Comparison of ENCODE assay signal across 8 cellular contexts in genomic region chr17:5587431-5588032, GRCh38. TPM values are rescaled to one million over a fixed set of nuclear protein-coding genes. Genes with fewer than 3 reads are reported as not detected.
A peak's percentile ranks its signal among the peaks of the same experiment; 100 is the strongest.
DNase-seq lines count a peak whose midpoint lies in the region; ATAC-seq, FAIRE-seq and TF ChIP-seq lines count a peak whose summit lies in the region.

No MANE protein-coding gene starts in this region.

- in situ Hi-C loops in Panc1 (cut with HindIII; ENCODE audit: low pct_unique_long_range_greater_than_20kb, low sequenced_read_pairs) = no loop called here

- BruUV-seq in Panc1 (replicated peaks; lab: Mats Ljungman, UMichigan) = no TSS peak

- H3K36me3 ChIP-seq in Panc1 (ENCODE audit: control insufficient read depth, insufficient read depth, low read length) (no peaks in the 10 kb centered on the region), hepatocyte (replicated peaks; ENCODE audit: insufficient read depth, low read depth) (no peaks in the 10 kb centered on the region), small intestine (ENCODE audit: control insufficient read depth in 2 of 2, insufficient read depth in 2 of 2, low read length in 2 of 2) (no peaks in the 10 kb centered on the region)

- H3K79me2 ChIP-seq in hepatocyte = no peaks in the 10 kb centered on the region

- POLR2A ChIA-PET in Panc1 (lab: Charles Lee) = no interaction called here
- POLR2A ChIA-PET in activated naive CD8-positive, alpha-beta T cell treated with anti-CD3 and anti-CD28 coated beads, Interleukin-2, amount 10 ng/mL, durations not matched to agents 7 days and 5 days (lab: Charles Lee) = no interaction called here

- no peaks in the 10 kb centered on the region for H3K9me3 Mint-ChIP-seq in activated naive CD8-positive, alpha-beta T cell treated with anti-CD3 and anti-CD28 coated beads, Interleukin-2, amount 10 ng/mL, durations not matched to agents 7 days and 5 days

- H3K4me3 ChIP-seq in Jurkat, Clone E6-1 (ENCODE audit: low read length) = no peak overlapping the region
- no peak overlapping the region for H3K4me3 ChIP-seq in Panc1 (ENCODE audit: low read depth in 2 of 2, low read length in 2 of 2)
- H3K4me3 ChIP-seq in hepatocyte = no peak overlapping the region
- no peak overlapping the region for H3K4me3 ChIP-seq in small intestine (ENCODE audit: low read depth in 1 of 2, low read length in 2 of 2)

- H3K27ac ChIP-seq in Panc1 (ENCODE audit: low read length) = no peak overlapping the region
- H3K27ac ChIP-seq in hepatocyte = no peak overlapping the region
- H3K27ac ChIP-seq in small intestine (ENCODE audit: low read depth in 1 of 2, low read length in 1 of 2) = no peak overlapping the region

- WGBS in hepatocyte (ENCODE audit: low lambda C conversion rate, missing lambda C conversion rate) = 34% methylated on average over 6 of the region's 6 CpGs
- WGBS in small intestine, 3 donors = 22 to 36% (median 30%) methylated on average over 6 of the region's 6 CpGs

- ATAC-seq in Panc1 (peak; percentile 84), GM18519 (IDR thresholded peaks at IDR 0.05; ENCODE audit: low FRiP score, unreplicated experiment) (no peak), HG02642 (IDR thresholded peaks at IDR 0.05; ENCODE audit: poor library complexity, unreplicated experiment) (no peak)
- no peak for ATAC-seq in activated naive CD8-positive, alpha-beta T cell treated with anti-CD3 and anti-CD28 coated beads, Interleukin-2, amount 10 ng/mL, durations not matched to agents 7 days and 5 days (ENCODE audit: low read depth)

- no peak overlapping the region for H3K4me3 Mint-ChIP-seq in activated naive CD8-positive, alpha-beta T cell treated with anti-CD3 and anti-CD28 coated beads, Interleukin-2, amount 10 ng/mL, durations not matched to agents 7 days and 5 days

- CTCF ChIA-PET in Panc1 (lab: Charles Lee) = no interaction called here

- H3K36me3 Mint-ChIP-seq in activated naive CD8-positive, alpha-beta T cell treated with anti-CD3 and anti-CD28 coated beads, Interleukin-2, amount 10 ng/mL, durations not matched to agents 7 days and 5 days = peaks cover 6% of the 10 kb centered on the region

- H3K4me1 Mint-ChIP-seq in activated naive CD8-positive, alpha-beta T cell treated with anti-CD3 and anti-CD28 coated beads, Interleukin-2, amount 10 ng/mL, durations not matched to agents 7 days and 5 days = peaks cover 21% of the 10 kb centered on the region

- peak overlapping the region; percentile 49 for H3K27ac Mint-ChIP-seq in activated naive CD8-positive, alpha-beta T cell treated with anti-CD3 and anti-CD28 coated beads, Interleukin-2, amount 10 ng/mL, durations not matched to agents 7 days and 5 days

- H4K20me1 ChIP-seq in hepatocyte (ENCODE audit: insufficient read depth, poor library complexity, severe bottlenecking) = no peaks in the 10 kb centered on the region

- H3K4me1 ChIP-seq in Panc1 (ENCODE audit: control insufficient read depth, insufficient read depth, low read length) = no peaks in the 10 kb centered on the region
- no peaks in the 10 kb centered on the region for H3K4me1 ChIP-seq in hepatocyte (ENCODE audit: insufficient read depth)
- H3K4me1 ChIP-seq in small intestine (ENCODE audit: control insufficient read depth in 2 of 2, insufficient read depth in 1 of 2, low read depth in 1 of 2, low read length in 1 of 2) = peaks cover 0 to 5% of the 10 kb centered on the region in 2 donors

- no peak for FAIRE-seq in small intestine (lab: Jason Lieb, UNC)

- peak; percentile 86 for TF ChIP-seq CTCF in Panc1 (IDR thresholded peaks at IDR 0.05)
- TF ChIP-seq CTCF in hepatocyte (IDR thresholded peaks at IDR 0.05; ENCODE audit: poor library complexity) = peak; percentile 95

- peak; percentile 80 for DNase-seq in EH (ENCODE audit: low read depth)
- DNase-seq in Jurkat, Clone E6-1 (ENCODE audit: low read depth, low spot score) = peak; percentile 72
- no peak for DNase-seq in Panc1 (ENCODE audit: low read depth, low spot score)
- DNase-seq in activated naive CD8-positive, alpha-beta T cell treated with anti-CD3 and anti-CD28 coated beads, Interleukin-2, amount 10 ng/mL, durations not matched to agents 7 days and 5 days = no peak
- peak; percentile 81 for DNase-seq in hepatocyte (ENCODE audit: low spot score)
- peak; percentile 82 for DNase-seq in small intestine

- H3K27me3 ChIP-seq in Panc1 (ENCODE audit: control insufficient read depth, insufficient read depth, low read length) = no peaks in the 10 kb centered on the region
- no peaks in the 10 kb centered on the region for H3K27me3 ChIP-seq in hepatocyte
- H3K27me3 ChIP-seq in small intestine (ENCODE audit: control insufficient read depth in 2 of 2, insufficient read depth in 2 of 2, low read length in 2 of 2) = no peaks in the 10 kb centered on the region

- H2AFZ ChIP-seq in hepatocyte = no peak overlapping the region

- H3K4me2 ChIP-seq in hepatocyte = no peak overlapping the region

- intact Hi-C loops in Panc1 (cut with micrococcal nuclease; ENCODE audit: unreplicated experiment) = loop anchor here (2.0 to 5.0 kb wide), 2 partner anchors 120 to 835 kb away; no protein-coding TSS in a partner anchor

- H3K9me3 ChIP-seq in Panc1 (ENCODE audit: control insufficient read depth, insufficient read depth, low read depth, low read length) (no peaks in the 10 kb centered on the region), hepatocyte (ENCODE audit: low read depth) (no peaks in the 10 kb centered on the region), small intestine (ENCODE audit: control insufficient read depth, low read depth) (no peaks in the 10 kb centered on the region)

- H3K27me3 Mint-ChIP-seq in activated naive CD8-positive, alpha-beta T cell treated with anti-CD3 and anti-CD28 coated beads, Interleukin-2, amount 10 ng/mL, durations not matched to agents 7 days and 5 days = peaks cover 7% of the 10 kb centered on the region

- no peaks in the 10 kb centered on the region for H3K9me2 ChIP-seq in hepatocyte (replicated peaks; ENCODE audit: insufficient read depth)

RNA-seq across cellular contexts. Expression of gene NLRP1, which starts 3.2 kb away (rescaled TPM):
- polyA plus RNA-seq in Jurkat, Clone E6-1 (2012; ENCODE audit: insufficient read depth, insufficient read length) = 16.8 TPM
- total RNA-seq in Panc1 (2021; ENCODE audit: unreplicated experiment) (0.57 TPM), hepatocyte (36.7 and 42.9 TPM in 2 replicates)
- polyA plus RNA-seq in Panc1 (2012; ENCODE audit: insufficient read length) = 0.28 TPM
- 100 to 1,000 TPM; 120 to 126 TPM for total RNA-seq in activated naive CD8-positive, alpha-beta T cell treated with anti-CD3 and anti-CD28 coated beads, Interleukin-2, amount 10 ng/mL, durations not matched to agents 7 days and 5 days
- polyA plus RNA-seq in hepatocyte (54.8 and 64.8 TPM in 2 replicates), small intestine (10 to 100 TPM in 1 of 3 donors, 1 to 10 TPM in 2; 2.2 to 12.8 (median 3.5) TPM)

Comparison
In these comparisons a context has a peak if more than half of its experiments do, and no peak if none do; other contexts are left out.
1. DNase-seq: peak in EH (single experiment), Jurkat, Clone E6-1 (single experiment), hepatocyte (single experiment) and small intestine (single experiment); none in Panc1 (single experiment) and activated naive CD8-positive, alpha-beta T cell treated with anti-CD3 and anti-CD28 coated beads, Interleukin-2, amount 10 ng/mL, durations not matched to agents 7 days and 5 days (single experiment).
2. RNA of gene NLRP1, which starts 3.2 kb away (total RNA-seq): 120 to 126 TPM in activated naive CD8-positive, alpha-beta T cell treated with anti-CD3 and anti-CD28 coated beads, Interleukin-2, amount 10 ng/mL, durations not matched to agents 7 days and 5 days and 36.7 to 42.9 TPM in hepatocyte; 0.57 TPM in Panc1 (single experiment); every median in the first group is over 10 times any median in the second.